In genomic region chr20:7637184-7637583, GRCh38 we compare ENCODE assay signal across 34 cellular contexts.
DNase-seq lines count a peak whose midpoint lies in the region; ATAC-seq and TF ChIP-seq lines count a peak whose summit lies in the region.
"Had no signal": no experiment of that assay in that cellular context is flagged by ENCODE, and none has a peak within 500 bp of the region (broad histone marks: within the 10 kb centered on the region; RNA-seq: fewer than 3 reads in every experiment).

No MANE protein-coding gene starts in this region.

- POLR2A ChIA-PET in SK-N-SH (lab: Yijun Ruan, JAX), result no interaction called here
- POLR2A ChIA-PET in PC-3 (lab: Charles Lee; ENCODE audit: unreplicated experiment), result no interaction called here

- H3K9me3 ChIP-seq in SK-N-SH (no peaks in the 10 kb centered on the region; the same call in 1 of the 2 replicates), PC-3 (ENCODE audit: low read length) (no peaks in the 10 kb centered on the region)
- H3K9me3 ChIP-seq: left lung, right atrium auricular region, thoracic aorta had no signal

- intact Hi-C loops in PC-3 (cut with micrococcal nuclease), result no loop called here

- H3K4me3 ChIP-seq in SK-N-SH (ENCODE audit: low read depth in 2 of 2, low read length in 1 of 2) (no peak overlapping the region), PC-3 (ENCODE audit: low read length) (no peak overlapping the region)
- H3K4me3 ChIP-seq: left lung, neural progenitor cell, right atrium auricular region, thoracic aorta had no signal

- H3K4me2 ChIP-seq in SK-N-SH (no peak overlapping the region), PC-3 (ENCODE audit: low read length) (peak overlapping the region; percentile 20; the same call in 1 of the 2 replicates)
- H3K4me2 ChIP-seq: neural progenitor cell had no signal

- H3K9me2 ChIP-seq in SK-N-SH, result no peaks in the 10 kb centered on the region
- no peaks in the 10 kb centered on the region for H3K9me2 ChIP-seq in PC-3 (replicated peaks; ENCODE audit: low read length)

- DNase-seq in SK-N-SH, result no peak
- peak; percentile 87 for DNase-seq in PC-3
- DNase-seq in dermis blood vessel endothelial cell, result peak; percentile 40
- DNase-seq in smooth muscle cell of the brain vasculature (ENCODE audit: low read depth, low spot score), result peak; percentile 7
- DNase-seq in NCI-H510A (lab: John Stamatoyannopoulos, UW), result no peak
- DNase-seq in NCI-H82 treated with DMSO at 0.1 percent for 48 hours (lab: John Stamatoyannopoulos, UW; ENCODE audit: unreplicated experiment), result no peak
- DNase-seq: activated CD4-positive, alpha-beta T cell treated with anti-CD3 and anti-CD28 coated beads for 48 hours; activated naive CD4-positive, alpha-beta T cell treated with anti-CD3 and anti-CD28 coated beads, Interleukin-2, amount 10 ng/mL, durations not matched to agents 7 days and 5 days; amniotic stem cell; Calu3; EL; HCEC 1CT; Karpas-422; left lung; mesendoderm; MV-4-11; NCI-H1694 treated with DMSO at 0.1 percent for 48 hours; NCI-H2171 treated with DMSO at 0.1 percent for 48 hours; NCI-H524; SHP77 treated with DMSO at 0.1 percent for 48 hours; stimulated activated CD4-positive, alpha-beta T cell treated with anti-CD3 and anti-CD28 coated beads, Interleukin-12 subunit alpha, Interleukin-12 subunit beta, amount 100 ng/mL, for 4 hours; stimulated activated CD4-positive, alpha-beta T cell treated with anti-CD3 and anti-CD28 coated beads, Interleukin-2, amount 100 ng/mL, for 48 hours; stimulated activated naive CD8-positive, alpha-beta T cell treated with anti-CD3 and anti-CD28 coated beads, Interleukin-15, amount 100 ng/mL, for 72 hours; WERI-Rb-1 had no signal

- H3F3A ChIP-seq in SK-N-SH (replicated peaks; ENCODE audit: insufficient read depth) (no peaks in the 10 kb centered on the region), PC-3 (ENCODE audit: low read length, unreplicated experiment) (no peaks in the 10 kb centered on the region)

- no peak for TF ChIP-seq CTCF in SK-N-SH (IDR thresholded peaks at IDR 0.05)
- no peak for TF ChIP-seq CTCF in PC-3 (conservative IDR thresholded peaks at IDR 0.05; ENCODE audit: low read depth, low read length)

- H3K4me1 ChIP-seq in SK-N-SH (ENCODE audit: control insufficient read depth in 1 of 2, insufficient read depth in 2 of 2, low read depth in 1 of 2, low read length in 1 of 2) (no peaks in the 10 kb centered on the region), PC-3 (ENCODE audit: insufficient read depth, low read length) (peaks cover 20% of the 10 kb centered on the region)
- H3K4me1 ChIP-seq: left lung, neural progenitor cell, parathyroid adenoma, right atrium auricular region had no signal

- H3K9ac ChIP-seq in SK-N-SH, result no peak overlapping the region
- H3K9ac ChIP-seq in PC-3 (ENCODE audit: low read length), result no peak overlapping the region
- H3K9ac ChIP-seq: neural progenitor cell, parathyroid adenoma had no signal

- H3K79me2 ChIP-seq in SK-N-SH (ENCODE audit: insufficient read depth) (no peaks in the 10 kb centered on the region), PC-3 (ENCODE audit: low read length) (no peaks in the 10 kb centered on the region)
- H3K79me2 ChIP-seq: parathyroid adenoma had no signal

- H3K36me3 ChIP-seq in SK-N-SH (replicated peaks in 1 of 2; ENCODE audit: control insufficient read depth in 1 of 2, insufficient read depth in 2 of 2, low read length in 1 of 2) (no peaks in the 10 kb centered on the region), PC-3 (ENCODE audit: low read depth, low read length) (no peaks in the 10 kb centered on the region)
- H3K36me3 ChIP-seq: left lung, neural progenitor cell, right atrium auricular region, thoracic aorta, WERI-Rb-1 had no signal

- H2AFZ ChIP-seq in SK-N-SH (ENCODE audit: low read depth) (no peak overlapping the region), PC-3 (ENCODE audit: low read length) (no peak overlapping the region)
- H2AFZ ChIP-seq: neural progenitor cell, parathyroid adenoma had no signal

- CTCF ChIA-PET in SK-N-SH (lab: Yijun Ruan, JAX) (no interaction called here), PC-3 (lab: Charles Lee) (no interaction called here)

- no peak for ATAC-seq in SK-N-SH treated with all-trans-retinoic acid at 6 μM for 48 hours
- ATAC-seq in PC-3, result peak; percentile 87
- ATAC-seq in GM21619 (IDR thresholded peaks at IDR 0.05; ENCODE audit: unreplicated experiment), result no peak
- ATAC-seq: activated T-helper 17 cell treated with anti-CD3 and anti-CD28 coated beads, Interleukin-2, amount 50 U/mL, for 72 hours; HepG2; left lung; Panc1; stimulated activated naive CD8-positive, alpha-beta T cell treated with anti-CD3 and anti-CD28 coated beads, Interleukin-15, amount 100 ng/mL, for 72 hours had no signal

- peak in 1 of 2 experiments; percentile 72; a peak in 2 of 4 replicates for TF ChIP-seq EP300 in SK-N-SH (IDR thresholded peaks at IDR 0.05; ENCODE audit: borderline replicate concordance in 1 of 2, low read depth in 1 of 2, low read length in 1 of 2)

- H4K20me1 ChIP-seq in SK-N-SH (ENCODE audit: insufficient read depth) (no peaks in the 10 kb centered on the region), PC-3 (ENCODE audit: low read length) (no peaks in the 10 kb centered on the region)

- H3K27ac ChIP-seq in SK-N-SH (ENCODE audit: low read depth in 2 of 2, low read length in 1 of 2) (peak overlapping the region in 1 of 2 experiments; percentile 45; a peak in 2 of 4 replicates), PC-3 (ENCODE audit: low read length) (peak overlapping the region; percentile 70)
- H3K27ac ChIP-seq: 22Rv1, left lung, neural progenitor cell, parathyroid adenoma, right atrium auricular region, thoracic aorta, WERI-Rb-1 had no signal

- BruUV-seq in PC-3 (replicated peaks; lab: Mats Ljungman, UMichigan), result no TSS peak

- H3K27me3 ChIP-seq in SK-N-SH (ENCODE audit: insufficient read depth), result no peaks in the 10 kb centered on the region
- H3K27me3 ChIP-seq in PC-3 (ENCODE audit: low read length), result no peaks in the 10 kb centered on the region
- H3K27me3 ChIP-seq: left lung, neural progenitor cell, right atrium auricular region had no signal

- no peak for TF ChIP-seq RAD21 in SK-N-SH (IDR thresholded peaks at IDR 0.05; ENCODE audit: low read length)

TF ChIP-seq in SK-N-SH, 30 proteins besides CTCF, POLR2A, EP300 and RAD21 (continues in another document):
- TF ChIP-seq NRF1 (IDR thresholded peaks at IDR 0.05; ENCODE audit: low read depth, low read length), result no peak
- TF ChIP-seq IRF3 (IDR thresholded peaks at IDR 0.05; ENCODE audit: low read depth, low read length), result no peak
- TF ChIP-seq TEAD4 (IDR thresholded peaks at IDR 0.05; ENCODE audit: borderline replicate concordance, insufficient read depth), result peak; percentile 37
- peak; percentile 81; the same call in 1 of the 2 replicates for TF ChIP-seq TCF12 (IDR thresholded peaks at IDR 0.05)
- peak; percentile 60 for TF ChIP-seq PBX3 (IDR thresholded peaks at IDR 0.05)
- peak; percentile 67; the same call in 1 of the 2 replicates for TF ChIP-seq FOXM1 (IDR thresholded peaks at IDR 0.05; ENCODE audit: low read depth)
- 0 out of 2 replicates have a peak, but pooled peaks have one; percentile 20 for TF ChIP-seq RXRA (IDR thresholded peaks at IDR 0.05; ENCODE audit: borderline replicate concordance, low read depth)

TF ChIP-seq in SK-N-SH treated with all-trans-retinoic acid at 6 μM for 48 hours, 23 proteins besides CTCF, POLR2A, EP300 and RAD21 (continues in another document):
- TF ChIP-seq SNAI2 (CRISPR knock-in tag; IDR thresholded peaks at IDR 0.05) (no peak), ZC3H10 (CRISPR knock-in tag; IDR thresholded peaks at IDR 0.05) (no peak), ZFP30 (CRISPR knock-in tag; IDR thresholded peaks at IDR 0.05) (no peak), RARB (CRISPR knock-in tag; IDR thresholded peaks at IDR 0.05) (no peak), ZNF565 (CRISPR knock-in tag; conservative IDR thresholded peaks at IDR 0.05; ENCODE audit: low read depth) (no peak), OSR1 (CRISPR knock-in tag; IDR thresholded peaks at IDR 0.05) (no peak), ZNF8 (CRISPR knock-in tag; IDR thresholded peaks at IDR 0.05) (no peak), ISL1 (CRISPR knock-in tag; IDR thresholded peaks at IDR 0.05) (no peak), TCF4 (CRISPR knock-in tag; IDR thresholded peaks at IDR 0.05; ENCODE audit: borderline replicate concordance) (no peak)
- TF ChIP-seq, protein P1, sequence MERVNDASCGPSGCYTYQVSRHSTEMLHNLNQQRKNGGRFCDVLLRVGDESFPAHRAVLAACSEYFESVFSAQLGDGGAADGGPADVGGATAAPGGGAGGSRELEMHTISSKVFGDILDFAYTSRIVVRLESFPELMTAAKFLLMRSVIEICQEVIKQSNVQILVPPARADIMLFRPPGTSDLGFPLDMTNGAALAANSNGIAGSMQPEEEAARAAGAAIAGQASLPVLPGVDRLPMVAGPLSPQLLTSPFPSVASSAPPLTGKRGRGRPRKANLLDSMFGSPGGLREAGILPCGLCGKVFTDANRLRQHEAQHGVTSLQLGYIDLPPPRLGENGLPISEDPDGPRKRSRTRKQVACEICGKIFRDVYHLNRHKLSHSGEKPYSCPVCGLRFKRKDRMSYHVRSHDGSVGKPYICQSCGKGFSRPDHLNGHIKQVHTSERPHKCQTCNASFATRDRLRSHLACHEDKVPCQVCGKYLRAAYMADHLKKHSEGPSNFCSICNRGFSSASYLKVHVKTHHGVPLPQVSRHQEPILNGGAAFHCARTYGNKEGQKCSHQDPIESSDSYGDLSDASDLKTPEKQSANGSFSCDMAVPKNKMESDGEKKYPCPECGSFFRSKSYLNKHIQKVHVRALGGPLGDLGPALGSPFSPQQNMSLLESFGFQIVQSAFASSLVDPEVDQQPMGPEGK (CRISPR knock-in tag; IDR thresholded peaks at IDR 0.05; ENCODE audit: borderline replicate concordance), result no peak

Comparison
In these comparisons a context has a peak if more than half of its experiments do, and no peak if none do; other contexts are left out.
1. DNase-seq: peak in PC-3 (single experiment), dermis blood vessel endothelial cell (single experiment) and smooth muscle cell of the brain vasculature (single experiment); none in SK-N-SH (single experiment), NCI-H510A (single experiment) and NCI-H82 treated with DMSO at 0.1 percent for 48 hours (single experiment).